In genomic region chr7:31819031-31819430, GRCh38 we compare ENCODE assay signal across 8 cellular contexts.
"Had no signal": no experiment of that assay in that cellular context is flagged by ENCODE, and none has a peak within 500 bp of the region (broad histone marks: within the 10 kb centered on the region; RNA-seq: fewer than 3 reads in every experiment).

No MANE protein-coding gene starts in this region.

- DNase-seq: GDM1, GF-D8 had no signal

- H3K4me3 ChIP-seq: GM12878 had no signal

- FAIRE-seq: G401.6, GM12878, GM12891, GM12892, GM18507, GM19239 had no signal
